In genomic region chr6:77457720-77458349, GRCh38 we compare ENCODE assay signal across 8 cellular contexts. TPM values are rescaled to one million over a fixed set of nuclear protein-coding genes. Genes with fewer than 3 reads are reported as not detected.
DNase-seq lines count a peak whose midpoint lies in the region; ATAC-seq and TF ChIP-seq lines count a peak whose summit lies in the region.

No MANE protein-coding gene starts in this region.

- H3K4me3 ChIP-seq in SK-N-MC (no peak overlapping the region), epithelial cell of esophagus (ENCODE audit: low read length) (no peak overlapping the region)

- peaks cover 3% of the 10 kb centered on the region for H3K4me1 Mint-ChIP-seq in activated CD4-positive, alpha-beta T cell treated with anti-CD3 and anti-CD28 coated beads for 36 hours

- TF ChIP-seq EP300 in Ishikawa (IDR thresholded peaks at IDR 0.05; ENCODE audit: borderline replicate concordance), result no peak

- intact Hi-C loops in activated CD4-positive, alpha-beta T cell treated with anti-CD3 and anti-CD28 coated beads for 36 hours (cut with DNase I, micrococcal nuclease), result loop anchor here (1.0 to 5.0 kb wide), 4 partner anchors 1521 to 1566 kb away; no protein-coding TSS in a partner anchor

- TF ChIP-seq RAD21 in Ishikawa (IDR thresholded peaks at IDR 0.05; ENCODE audit: low read depth), result peak; percentile 70

- CTCF ChIA-PET in activated CD4-positive, alpha-beta T cell treated with anti-CD3 and anti-CD28 coated beads for 36 hours (lab: Charles Lee), result interaction anchor here (0.8 to 1.0 kb wide), 4 partner anchors 772 to 1565 kb away, joined by 3 to 9 read pairs (median 4); no protein-coding TSS in a partner anchor

- H3K27ac ChIP-seq in SK-N-MC, result no peak overlapping the region

- peak; percentile 63 for DNase-seq in activated CD4-positive, alpha-beta T cell treated with anti-CD3 and anti-CD28 coated beads for 36 hours
- DNase-seq in activated CD4-positive, alpha-beta T cell treated with anti-CD3 and anti-CD28 coated beads for 1 hour, result no peak
- DNase-seq in SK-N-MC (ENCODE audit: low read depth, low spot score), result peak; percentile 50
- peak; percentile 92 for DNase-seq in epithelial cell of esophagus (ENCODE audit: low read depth)
- peak; percentile 52 for DNase-seq in mucosa of gallbladder (ENCODE audit: low spot score)
- DNase-seq in central memory CD4-positive, alpha-beta T cell, result no peak

- no peaks in the 10 kb centered on the region for H3K9me3 ChIP-seq in SK-N-MC (ENCODE audit: low read depth, low read length)

- H3K36me3 Mint-ChIP-seq in activated CD4-positive, alpha-beta T cell treated with anti-CD3 and anti-CD28 coated beads for 36 hours (ENCODE audit: low read depth), result no peaks in the 10 kb centered on the region

- H3K27ac Mint-ChIP-seq in activated CD4-positive, alpha-beta T cell treated with anti-CD3 and anti-CD28 coated beads for 36 hours, result no peak overlapping the region

- POLR2A ChIA-PET in activated CD4-positive, alpha-beta T cell treated with anti-CD3 and anti-CD28 coated beads for 36 hours (lab: Charles Lee), result no interaction called here

- ATAC-seq in activated CD4-positive, alpha-beta T cell treated with anti-CD3 and anti-CD28 coated beads for 36 hours, result no peak
- peak; percentile 74 for ATAC-seq in GM21528 (IDR thresholded peaks at IDR 0.05; ENCODE audit: low FRiP score, unreplicated experiment)

- H3K36me3 ChIP-seq in SK-N-MC (ENCODE audit: insufficient read depth, low read length), result no peaks in the 10 kb centered on the region

- H3K9ac ChIP-seq in SK-N-MC (ENCODE audit: insufficient read length), result no peak overlapping the region

- H3K27me3 Mint-ChIP-seq in activated CD4-positive, alpha-beta T cell treated with anti-CD3 and anti-CD28 coated beads for 36 hours, result peaks cover 18% of the 10 kb centered on the region

- H3K4me3 Mint-ChIP-seq in activated CD4-positive, alpha-beta T cell treated with anti-CD3 and anti-CD28 coated beads for 36 hours, result no peak overlapping the region

- peak; percentile 77 for TF ChIP-seq CTCF in epithelial cell of esophagus (IDR thresholded peaks at IDR 0.05; ENCODE audit: insufficient read depth, low read depth, low read length, missing control alignments)

- peaks cover 3% of the 10 kb centered on the region for H3K9me3 Mint-ChIP-seq in activated CD4-positive, alpha-beta T cell treated with anti-CD3 and anti-CD28 coated beads for 36 hours (ENCODE audit: low read depth)

TF ChIP-seq in Ishikawa, 13 proteins besides CTCF, POLR2A, EP300 and RAD21:
- TF ChIP-seq CEBPB (IDR thresholded peaks at IDR 0.05), result no peak
- no peak for TF ChIP-seq FOXM1 (IDR thresholded peaks at IDR 0.05; ENCODE audit: borderline replicate concordance, low read depth)
- no peak for TF ChIP-seq TCF12 (IDR thresholded peaks at IDR 0.05; ENCODE audit: low read depth)

RNA-seq across cellular contexts. Expression of gene HTR1B, which starts 5.5 kb away (rescaled TPM):
- not detected for total RNA-seq in activated CD4-positive, alpha-beta T cell treated with anti-CD3 and anti-CD28 coated beads for 36 hours
- 0.58 TPM for total RNA-seq in mucosa of gallbladder

Comparison
In these comparisons a context has a peak if more than half of its experiments do, and no peak if none do; other contexts are left out.
1. DNase-seq: peak in activated CD4-positive, alpha-beta T cell treated with anti-CD3 and anti-CD28 coated beads for 36 hours (single experiment), SK-N-MC (single experiment), epithelial cell of esophagus (single experiment) and mucosa of gallbladder (single experiment); none in activated CD4-positive, alpha-beta T cell treated with anti-CD3 and anti-CD28 coated beads for 1 hour (single experiment) and central memory CD4-positive, alpha-beta T cell (single experiment).